ENCODE assay signal across 15 cellular contexts in genomic region chr20:38635721-38636285, GRCh38. TPM values are rescaled to one million over a fixed set of nuclear protein-coding genes. Genes with fewer than 3 reads are reported as not detected.
DNase-seq lines count a peak whose midpoint lies in the region; ATAC-seq, FAIRE-seq and TF ChIP-seq lines count a peak whose summit lies in the region.
"Had no signal": no experiment of that assay in that cellular context is flagged by ENCODE, and none has a peak within 500 bp of the region (broad histone marks: within the 10 kb centered on the region; RNA-seq: fewer than 3 reads in every experiment).

No MANE protein-coding gene starts in this region.

- FAIRE-seq in astrocyte (lab: Jason Lieb, UNC), result no peak

- no peak overlapping the region for H3K23ac ChIP-seq in mesenchymal stem cell (ENCODE audit: low read length in 2 of 2)

- peak; percentile 55 for DNase-seq in GM23248
- DNase-seq in NAMALWA (ENCODE audit: low spot score), result peak; percentile 46
- peak; percentile 31 for DNase-seq in astrocyte (ENCODE audit: low read depth)
- peak; percentile 53 for DNase-seq in mesenchymal stem cell
- no peak for DNase-seq in activated gamma-delta T cell treated with Interleukin-2 at 50 U/mL for 16 hours
- DNase-seq in substantia nigra (lab: John Stamatoyannopoulos, UW), result no peak
- no peak for DNase-seq in omental fat pad (ENCODE audit: low spot score)
- DNase-seq in iPS-NIHi11 (ENCODE audit: low spot score), result no peak
- DNase-seq: cortex of kidney, H9, left cardiac atrium, NCI-H1930 had no signal

- H3K9ac ChIP-seq in GM23248 (no peak overlapping the region), astrocyte (ENCODE audit: low read length) (no peak overlapping the region), mesenchymal stem cell (ENCODE audit: low read length) (no peak overlapping the region)

- H4K91ac ChIP-seq in mesenchymal stem cell (ENCODE audit: low read length), result no peak overlapping the region

- H3K4me1 ChIP-seq in GM23248 (ENCODE audit: insufficient read depth), result no peaks in the 10 kb centered on the region
- H3K4me1 ChIP-seq in astrocyte (ENCODE audit: insufficient read depth, low read length), result no peaks in the 10 kb centered on the region
- peaks cover 4% of the 10 kb centered on the region for H3K4me1 ChIP-seq in mesenchymal stem cell (ENCODE audit: control insufficient read depth, insufficient read depth, low read depth, low read length)

- H2AFZ ChIP-seq in GM23248 (no peak overlapping the region), astrocyte (ENCODE audit: low read depth, low read length) (no peak overlapping the region), mesenchymal stem cell (ENCODE audit: low read depth, low read length) (no peak overlapping the region)

- H4K20me1 ChIP-seq in GM23248 (ENCODE audit: insufficient read depth) (no peaks in the 10 kb centered on the region), astrocyte (ENCODE audit: insufficient read depth, low read length) (no peaks in the 10 kb centered on the region)

- peaks cover 5% of the 10 kb centered on the region for H3K4me1 Mint-ChIP-seq in astrocyte (ENCODE audit: low read depth, unreplicated experiment)

- H3K4me2 ChIP-seq in GM23248 (ENCODE audit: unreplicated experiment), result no peak overlapping the region
- no peak overlapping the region for H3K4me2 ChIP-seq in astrocyte (ENCODE audit: low read length)
- H3K4me2 ChIP-seq in mesenchymal stem cell (ENCODE audit: low read length, poor library complexity, severe bottlenecking), result no peak overlapping the region

- no peaks in the 10 kb centered on the region for H3K36me3 ChIP-seq in GM23248 (ENCODE audit: low read depth)
- no peaks in the 10 kb centered on the region for H3K36me3 ChIP-seq in astrocyte (ENCODE audit: insufficient read depth, low read length)
- H3K36me3 ChIP-seq in mesenchymal stem cell (ENCODE audit: control insufficient read depth in 1 of 2, insufficient read depth in 2 of 2, low read depth in 1 of 2, low read length in 2 of 2), result peaks cover 0 to 8% of the 10 kb centered on the region in 2 experiments

- ATAC-seq in omental fat pad (ENCODE audit: low FRiP score), result no peak
- ATAC-seq: left cardiac atrium had no signal

- no peak overlapping the region for H2AK5ac ChIP-seq in mesenchymal stem cell (ENCODE audit: low read length, severe bottlenecking)

- in situ Hi-C loops in GM23248 (cut with MboI), result no loop called here

- H3K79me1 ChIP-seq in mesenchymal stem cell (replicated peaks; ENCODE audit: low read length, poor library complexity, severe bottlenecking), result no peaks in the 10 kb centered on the region

- peaks cover 31% of the 10 kb centered on the region for H3K27me3 Mint-ChIP-seq in astrocyte (ENCODE audit: low read depth, unreplicated experiment)

- H3K14ac ChIP-seq in mesenchymal stem cell (ENCODE audit: low read length in 2 of 2), result no peak overlapping the region

- H3K9me3 Mint-ChIP-seq in astrocyte (ENCODE audit: unreplicated experiment), result peaks cover 4% of the 10 kb centered on the region
- H3K9me3 Mint-ChIP-seq: H9 had no signal

- H2BK15ac ChIP-seq in mesenchymal stem cell (ENCODE audit: low read depth, poor library complexity, severe bottlenecking), result no peak overlapping the region

- no peak overlapping the region for H2BK120ac ChIP-seq in mesenchymal stem cell (ENCODE audit: low read depth, low read length)

- no peak overlapping the region for H3K18ac ChIP-seq in mesenchymal stem cell (ENCODE audit: low read depth in 1 of 2, low read length in 2 of 2)

- no peak overlapping the region for H3K27ac Mint-ChIP-seq in astrocyte (ENCODE audit: unreplicated experiment)
- H3K27ac Mint-ChIP-seq: activated naive CD8-positive, alpha-beta T cell had no signal

- H3K27me3 ChIP-seq in GM23248 (replicated peaks; ENCODE audit: insufficient read depth) (peaks cover 7% of the 10 kb centered on the region), astrocyte (ENCODE audit: insufficient read depth, low read length) (peaks cover 4% of the 10 kb centered on the region), mesenchymal stem cell (ENCODE audit: control insufficient read depth in 1 of 2, insufficient read depth in 1 of 2, low read length in 2 of 2) (peaks cover 0 to 34% of the 10 kb centered on the region in 2 experiments)

- no peaks in the 10 kb centered on the region for H3K36me3 Mint-ChIP-seq in astrocyte (ENCODE audit: low read depth, unreplicated experiment)
- H3K36me3 Mint-ChIP-seq: activated naive CD8-positive, alpha-beta T cell had no signal

- H3K27ac ChIP-seq in GM23248 (no peak overlapping the region), astrocyte (ENCODE audit: low read depth, low read length) (no peak overlapping the region), mesenchymal stem cell (ENCODE audit: low read length, poor library complexity, severe bottlenecking) (no peak overlapping the region), substantia nigra (ENCODE audit: low read depth, low read length, poor library complexity, severe bottlenecking) (no peak overlapping the region)

- H3K79me2 ChIP-seq in GM23248 (ENCODE audit: insufficient read depth) (no peaks in the 10 kb centered on the region), astrocyte (ENCODE audit: insufficient read depth, low read length) (no peaks in the 10 kb centered on the region)

- WGBS in GM23248 (ENCODE audit: low coverage in 1 of 2, low lambda C conversion rate in 2 of 2, missing lambda C conversion rate in 2 of 2), 2 experiments, result 29 to 41% methylated on average over 3 of the region's 3 CpGs
- WGBS in mesenchymal stem cell, result 40% methylated on average over 2 of the region's 3 CpGs

- H3K4me3 Mint-ChIP-seq in astrocyte (ENCODE audit: unreplicated experiment), result no peak overlapping the region
- H3K4me3 Mint-ChIP-seq: activated naive CD8-positive, alpha-beta T cell; H9 had no signal

- H3K4ac ChIP-seq in mesenchymal stem cell (ENCODE audit: low read depth in 1 of 2, low read length in 2 of 2), result no peak overlapping the region

- no peaks in the 10 kb centered on the region for H3K9me2 ChIP-seq in GM23248 (ENCODE audit: insufficient read depth)

- no peaks in the 10 kb centered on the region for H3K9me3 ChIP-seq in GM23248 (ENCODE audit: low read depth)
- no peaks in the 10 kb centered on the region for H3K9me3 ChIP-seq in astrocyte (ENCODE audit: insufficient read depth, low read depth, low read length)
- no peaks in the 10 kb centered on the region for H3K9me3 ChIP-seq in mesenchymal stem cell (ENCODE audit: control insufficient read depth, low read length)

- H2BK12ac ChIP-seq in mesenchymal stem cell (ENCODE audit: low read length in 2 of 2), result no peak overlapping the region

- H3K4me3 ChIP-seq in GM23248, result no peak overlapping the region
- no peak overlapping the region for H3K4me3 ChIP-seq in astrocyte (ENCODE audit: insufficient read depth, low read depth, low read length)
- H3K4me3 ChIP-seq in mesenchymal stem cell (ENCODE audit: insufficient read depth in 1 of 2, low read depth in 1 of 2, low read length in 2 of 2), result no peak overlapping the region

- H2BK5ac ChIP-seq in mesenchymal stem cell (ENCODE audit: low read depth, low read length, poor library complexity, severe bottlenecking), result no peak overlapping the region

- TF ChIP-seq CTCF in astrocyte (IDR thresholded peaks at IDR 0.05; ENCODE audit: insufficient read depth, low read depth, low read length), result no peak
- TF ChIP-seq CTCF in omental fat pad (IDR thresholded peaks at IDR 0.05), result no peak

- H4K8ac ChIP-seq in mesenchymal stem cell (ENCODE audit: low read length), result no peak overlapping the region

- H3F3A ChIP-seq in GM23248 (ENCODE audit: insufficient read depth), result no peaks in the 10 kb centered on the region

RNA-seq across cellular contexts. Expression of gene ARHGAP40, which starts 34.2 kb away (rescaled TPM):
- total RNA-seq in GM23248 (2014; rRNA removed; shearing (Covaris generic)), result not detected in 2 replicates
- polyA plus RNA-seq in GM23248 (2016; fragmentation: Nextera tagmentation; extraction: Ambion mirVana), result not detected in 2 replicates
- total RNA-seq in astrocyte (0.27 TPM in 1 of 2 replicates, not detected in the other), omental fat pad (not detected)
- not detected for polyA plus RNA-seq in mesenchymal stem cell (2013, experiment 1 of 2)
- polyA plus RNA-seq in mesenchymal stem cell (2013, experiment 2 of 2), result not detected
- total RNA-seq: activated CD8-positive, alpha-beta memory T cell treated with anti-CD3 and anti-CD28 coated beads for 36 hours; left cardiac atrium had no signal

RNA-seq across cellular contexts. Expression of gene ADIG, which starts 54.8 kb away (rescaled TPM):
- total RNA-seq in GM23248 (2014; rRNA removed; shearing (Covaris generic)), result not detected in 2 replicates
- polyA plus RNA-seq in GM23248 (2016; fragmentation: Nextera tagmentation; extraction: Ambion mirVana), result not detected in 2 replicates
- total RNA-seq in astrocyte (not detected in 2 replicates), omental fat pad (not detected)
- polyA plus RNA-seq in mesenchymal stem cell (2013, experiment 1 of 2), result not detected
- not detected for polyA plus RNA-seq in mesenchymal stem cell (2013, experiment 2 of 2)
- total RNA-seq: activated CD8-positive, alpha-beta memory T cell treated with anti-CD3 and anti-CD28 coated beads for 36 hours; H9; left cardiac atrium had no signal
- polyA plus RNA-seq: neural cell had no signal

Comparison
In these comparisons a context has a peak if more than half of its experiments do, and no peak if none do; other contexts are left out.
1. DNase-seq: peak in GM23248 (single experiment), NAMALWA (single experiment), astrocyte (single experiment) and mesenchymal stem cell (single experiment); none in activated gamma-delta T cell treated with Interleukin-2 at 50 U/mL for 16 hours (single experiment), substantia nigra (0 of 49), omental fat pad (single experiment) and iPS-NIHi11 (single experiment).